17 cellular contexts compared by ENCODE assay signal in genomic region chr1:54606990-54607325, GRCh38. TPM values are rescaled to one million over a fixed set of nuclear protein-coding genes. Genes with fewer than 3 reads are reported as not detected.
"Had no signal": no experiment of that assay in that cellular context is flagged by ENCODE, and none has a peak within 500 bp of the region (broad histone marks: within the 10 kb centered on the region; RNA-seq: fewer than 3 reads in every experiment).

No MANE protein-coding gene starts in this region.

- H3K9me3 ChIP-seq: SK-N-SH had no signal

- H3K4me2 ChIP-seq: SK-N-SH had no signal

- H3K9me2 ChIP-seq: SK-N-SH had no signal

- DNase-seq: Karpas-422; KG1; MM.1S; NCI-H1092 treated with DMSO at 0.1 percent for 48 hours; NCI-H1436; NCI-H187; NCI-H2171 treated with DMSO at 0.1 percent for 48 hours; NCI-H446 treated with DMSO at 0.1 percent for 48 hours; NCI-H82; NK-92 treated with Interleukin-12 subunit alpha and Interleukin-12 subunit beta, amount 100 ng/mL, for 24 hours; PC-3; SK-N-SH had no signal

- H3K27ac ChIP-seq: RWPE1 had no signal

- H3K9ac ChIP-seq: SK-N-SH had no signal

RNA-seq across cellular contexts. Expression of gene FAM151A, which starts 16.4 kb away (rescaled TPM):
- total RNA-seq: HT-29, M059J, OCI-LY7, PC-3, SK-MEL-5 had no signal
- polyA plus RNA-seq: SK-N-SH had no signal

RNA-seq across cellular contexts. Expression of gene MROH7, which starts 34.6 kb away (rescaled TPM):
- total RNA-seq: M059J, OCI-LY7, PC-3 had no signal

RNA-seq across cellular contexts. Expression of gene ACOT11, which starts 58.9 kb away (rescaled TPM):
- total RNA-seq: OCI-LY7 had no signal
